22 cellular contexts compared by ENCODE assay signal in genomic region chr3:49495016-49495415, GRCh38. TPM values are rescaled to one million over a fixed set of nuclear protein-coding genes. Genes with fewer than 3 reads are reported as not detected.
A peak's percentile ranks its signal among the peaks of the same experiment; 100 is the strongest.
DNase-seq lines count a peak whose midpoint lies in the region; ATAC-seq and TF ChIP-seq lines count a peak whose summit lies in the region.
"Had no signal": no experiment of that assay in that cellular context is flagged by ENCODE, and none has a peak within 500 bp of the region (broad histone marks: within the 10 kb centered on the region; RNA-seq: fewer than 3 reads in every experiment).

No MANE protein-coding gene starts in this region.

- H3K4me3 Mint-ChIP-seq in activated B cell treated with CpG ODN at 0.5 μM for 24 hours (no peak overlapping the region), osteocyte (ENCODE audit: unreplicated experiment) (no peak overlapping the region)
- H3K4me3 Mint-ChIP-seq: activated naive CD8-positive, alpha-beta T cell treated with anti-CD3 and anti-CD28 coated beads, Interleukin-2, amount 10 ng/mL, durations not matched to agents 7 days and 5 days; brain; naive thymus-derived CD8-positive, alpha-beta T cell had no signal

- no peaks in the 10 kb centered on the region for H3K36me3 ChIP-seq in aorta (ENCODE audit: control insufficient read depth in 1 of 2, insufficient read depth in 2 of 2, low read length in 1 of 2)
- peaks cover 0 to 23% (median 8%) of the 10 kb centered on the region in 9 donors for H3K36me3 ChIP-seq in heart right ventricle
- H3K36me3 ChIP-seq: SJSA1 had no signal

- H3K4me1 ChIP-seq in aorta (ENCODE audit: control insufficient read depth in 1 of 2, insufficient read depth in 2 of 2, low read length in 2 of 2), result peaks cover 2 to 9% of the 10 kb centered on the region in 2 donors
- peaks cover 0 to 35% (median 19%) of the 10 kb centered on the region in 9 donors for H3K4me1 ChIP-seq in heart right ventricle

- POLR2A ChIA-PET in activated B cell treated with CpG ODN at 0.5 μM for 24 hours (lab: Charles Lee), result no interaction called here

- no peaks in the 10 kb centered on the region for H3K27me3 ChIP-seq in aorta (ENCODE audit: control insufficient read depth in 1 of 2, insufficient read depth in 2 of 2, low read length in 1 of 2)
- H3K27me3 ChIP-seq in heart right ventricle, result no peaks in the 10 kb centered on the region
- H3K27me3 ChIP-seq: esophagus squamous epithelium, SJSA1 had no signal

- peaks cover 13% of the 10 kb centered on the region for H3K36me3 Mint-ChIP-seq in activated B cell treated with CpG ODN at 0.5 μM for 24 hours (ENCODE audit: low read depth)
- peaks cover 8% of the 10 kb centered on the region for H3K36me3 Mint-ChIP-seq in osteocyte (ENCODE audit: unreplicated experiment)

- H3K27ac ChIP-seq in aorta (ENCODE audit: low read depth in 1 of 2, low read length in 2 of 2) (peak overlapping the region; percentile 39 to 71), heart right ventricle (peak overlapping the region in 1 of 10 donors; percentile 16)
- H3K27ac ChIP-seq: esophagus squamous epithelium, SJSA1 had no signal

- H3K9me3 Mint-ChIP-seq in activated B cell treated with CpG ODN at 0.5 μM for 24 hours, result no peaks in the 10 kb centered on the region
- no peaks in the 10 kb centered on the region for H3K9me3 Mint-ChIP-seq in osteocyte (ENCODE audit: unreplicated experiment)
- H3K9me3 Mint-ChIP-seq: activated naive CD8-positive, alpha-beta T cell treated with anti-CD3 and anti-CD28 coated beads, Interleukin-2, amount 10 ng/mL, durations not matched to agents 7 days and 5 days; activated T-helper 2 cell treated with anti-CD3 and anti-CD28 coated beads, Interferon-gamma antibody, Interleukin-2, Interleukin-4, amounts not matched to agents 10 μg/mL and 5 μg/mL and 100 μg/mL, durations not matched to agents 14 hours and 24 hours and 36 hours; brain; naive thymus-derived CD8-positive, alpha-beta T cell had no signal

- no peaks in the 10 kb centered on the region for H3K9me3 ChIP-seq in aorta (ENCODE audit: control insufficient read depth, low read length)
- H3K9me3 ChIP-seq in heart right ventricle, result no peaks in the 10 kb centered on the region
- H3K9me3 ChIP-seq: esophagus squamous epithelium, SJSA1 had no signal

- H3K4me3 ChIP-seq in aorta (ENCODE audit: low read length in 2 of 2), result no peak overlapping the region
- H3K4me3 ChIP-seq in heart right ventricle, result no peak overlapping the region
- H3K4me3 ChIP-seq: esophagus squamous epithelium, SJSA1 had no signal

- CTCF ChIA-PET in activated B cell treated with CpG ODN at 0.5 μM for 24 hours (lab: Charles Lee), result no interaction called here

- intact Hi-C loops in activated B cell treated with CpG ODN at 0.5 μM for 24 hours (cut with micrococcal nuclease), result no loop called here
- intact Hi-C loops in aorta (cut with DNase I), result no loop called here
- intact Hi-C loops in heart right ventricle (cut with DNase I), result no loop called here

- TF ChIP-seq CTCF in activated B cell treated with CpG ODN at 0.5 μM for 24 hours (IDR thresholded peaks at IDR 0.05) (no peak), osteocyte (IDR thresholded peaks at IDR 0.05) (no peak), heart right ventricle (IDR thresholded peaks at IDR 0.05) (no peak)

- ATAC-seq in activated B cell treated with CpG ODN at 0.5 μM for 24 hours (ENCODE audit: low read depth), result peak; percentile 52
- no peak for ATAC-seq in aorta (ENCODE audit: low FRiP score)
- no peak for ATAC-seq in HG02981 (IDR thresholded peaks at IDR 0.05; ENCODE audit: unreplicated experiment)
- no peak for ATAC-seq in heart right ventricle
- ATAC-seq: naive thymus-derived CD8-positive, alpha-beta T cell; Panc1; right cardiac atrium had no signal

- H3K4me1 Mint-ChIP-seq in activated B cell treated with CpG ODN at 0.5 μM for 24 hours (peaks cover 13% of the 10 kb centered on the region), osteocyte (ENCODE audit: unreplicated experiment) (peaks cover 12% of the 10 kb centered on the region)

- peak; percentile 59 for DNase-seq in MV-4-11 (lab: John Stamatoyannopoulos, UW)
- DNase-seq in activated B cell treated with CpG ODN at 0.5 μM for 24 hours, result no peak
- no peak for DNase-seq in osteocyte (ENCODE audit: extremely low spot score, unreplicated experiment)
- DNase-seq in aorta, result no peak
- DNase-seq in NCI-H748 (lab: John Stamatoyannopoulos, UW; ENCODE audit: unreplicated experiment), result no peak
- DNase-seq in heart right ventricle, result no peak
- DNase-seq: activated CD4-positive, alpha-beta T cell treated with anti-CD3 and anti-CD28 coated beads for 48 hours; activated naive CD8-positive, alpha-beta T cell treated with anti-CD3 and anti-CD28 coated beads, Interleukin-2, amount 10 ng/mL, durations not matched to agents 7 days and 5 days; esophagus squamous epithelium; KG1; naive thymus-derived CD8-positive, alpha-beta T cell; NCI-H1092; NCI-H2029; NCI-H345; NCI-H82; right cardiac atrium had no signal

- H3K27ac Mint-ChIP-seq in activated B cell treated with CpG ODN at 0.5 μM for 24 hours, result peak overlapping the region; percentile 46
- peak overlapping the region; percentile 31 for H3K27ac Mint-ChIP-seq in osteocyte (ENCODE audit: unreplicated experiment)
- H3K27ac Mint-ChIP-seq: activated naive CD8-positive, alpha-beta T cell treated with anti-CD3 and anti-CD28 coated beads, Interleukin-2, amount 10 ng/mL, durations not matched to agents 7 days and 5 days; activated T-helper 2 cell treated with anti-CD3 and anti-CD28 coated beads, Interferon-gamma antibody, Interleukin-2, Interleukin-4, amounts not matched to agents 10 μg/mL and 5 μg/mL and 100 μg/mL, durations not matched to agents 14 hours and 24 hours and 36 hours had no signal

- H3K27me3 Mint-ChIP-seq in activated B cell treated with CpG ODN at 0.5 μM for 24 hours (no peaks in the 10 kb centered on the region), osteocyte (ENCODE audit: unreplicated experiment) (no peaks in the 10 kb centered on the region)
- H3K27me3 Mint-ChIP-seq: activated naive CD8-positive, alpha-beta T cell treated with anti-CD3 and anti-CD28 coated beads, Interleukin-2, amount 10 ng/mL, durations not matched to agents 7 days and 5 days; brain; naive thymus-derived CD8-positive, alpha-beta T cell had no signal

RNA-seq across cellular contexts. Expression of gene DAG1, which starts 24.9 kb away (rescaled TPM):
- total RNA-seq in activated B cell treated with CpG ODN at 0.5 μM for 24 hours, result 18.5 and 19.7 TPM in 2 replicates
- total RNA-seq in osteocyte, result 136 and 143 TPM in 2 replicates
- 10 to 100 TPM; 70.3 to 87.4 TPM for total RNA-seq in aorta
- polyA plus RNA-seq in aorta, result 10 to 100 TPM; 15.3 to 25.3 TPM
- total RNA-seq in heart right ventricle, result 100 to 1,000 TPM; 118 to 173 (median 139) TPM
- polyA plus RNA-seq in heart right ventricle, result 10 to 100 TPM; 37.7 to 50.9 TPM

RNA-seq across cellular contexts. Expression of gene BSN, which starts 59.3 kb away (rescaled TPM):
- total RNA-seq in activated B cell treated with CpG ODN at 0.5 μM for 24 hours, result 0.15 and 0.69 TPM in 2 replicates
- total RNA-seq in osteocyte, result 0.64 and 0.81 TPM in 2 replicates
- under 1 TPM; 0.42 to 0.75 TPM for total RNA-seq in aorta
- polyA plus RNA-seq in aorta, result under 1 TPM in 1 of 2 donors, not detected in 1; 0.08 TPM
- 1 to 10 TPM in 4 of 10 donors, under 1 TPM in 6; 0.17 to 1.4 (median 0.68) TPM for total RNA-seq in heart right ventricle
- polyA plus RNA-seq in heart right ventricle, result under 1 TPM; 0.06 to 0.37 TPM
- total RNA-seq: HT-29 had no signal
